Comparison of ENCODE assay signal across 1 cellular context in genomic region chr7:4659551-4660286, GRCh38.
TF ChIP-seq lines count a peak whose summit lies in the region.

No MANE protein-coding gene starts in this region.

TF ChIP-seq in H1, 55 proteins besides CTCF, POLR2A, EP300 and RAD21:
- TF ChIP-seq EGR1 (IDR thresholded peaks at IDR 0.05; ENCODE audit: borderline replicate concordance, low read depth, low read length) (0 out of 2 replicates have a peak, but pooled peaks have one; percentile 24), JUN (IDR thresholded peaks at IDR 0.05; ENCODE audit: low read depth, low read length) (no peak), GABPA (IDR thresholded peaks at IDR 0.05; ENCODE audit: borderline replicate concordance, insufficient read depth, low read length) (peak; percentile 76)
